14 cellular contexts compared by ENCODE assay signal in the genomic region with DNA sequence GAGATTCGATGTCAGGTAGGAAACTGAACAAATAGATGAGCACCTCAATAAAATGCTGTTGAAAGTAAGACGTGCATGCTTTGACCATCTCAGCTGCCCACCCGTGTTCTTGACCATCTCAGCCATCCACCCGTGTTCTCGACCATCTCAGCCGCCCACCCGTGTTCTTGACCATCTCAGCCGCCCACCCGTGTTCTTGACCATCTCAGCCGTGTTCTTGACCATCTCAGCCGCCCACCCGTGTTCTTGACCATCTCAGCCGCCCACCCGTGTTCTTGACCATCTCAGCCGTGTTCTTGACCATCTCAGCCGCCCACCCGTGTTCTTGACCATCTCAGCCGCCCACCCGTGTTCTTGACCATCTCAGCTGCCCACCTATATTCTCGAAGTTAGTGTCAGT. TPM values are rescaled to one million over a fixed set of nuclear protein-coding genes. Genes with fewer than 3 reads are reported as not detected.
A peak's percentile ranks its signal among the peaks of the same experiment; 100 is the strongest.
DNase-seq lines count a peak whose midpoint lies in the region; ATAC-seq, FAIRE-seq and TF ChIP-seq lines count a peak whose summit lies in the region.
"Not testable (repeated sequence)": the region's sequence is repeated elsewhere in the genome, so short reads cannot be mapped to it uniquely, and the experiment has no call there.
"Had no signal": no experiment of that assay in that cellular context is flagged by ENCODE, and none has a peak within 500 bp of the region (broad histone marks: within the 10 kb centered on the region; RNA-seq: fewer than 3 reads in every experiment).

No MANE protein-coding gene starts in this region.

- ATAC-seq in K562 = not testable (repeated sequence)

- H3K9ac ChIP-seq in K562 (ENCODE audit: insufficient read depth in 1 of 2, low read depth in 2 of 2, low read length in 2 of 2); neural cell (ENCODE audit: low read length): not testable (repeated sequence)

- not testable (repeated sequence) for BruUV-seq in K562 (replicated peaks; lab: Mats Ljungman, UMichigan)

- H3K27me3 ChIP-seq in K562 (ENCODE audit: control insufficient read depth in 2 of 2, insufficient read depth in 2 of 2, low read length in 2 of 2) = peaks cover 41 to 56% of the 10 kb centered on the region in 2 experiments
- not testable (repeated sequence) for H3K27me3 ChIP-seq in dorsolateral prefrontal cortex; neural cell (ENCODE audit: insufficient read depth, low read depth, low read length); thyroid gland

- H3K9me3 ChIP-seq in K562 (replicated peaks; ENCODE audit: control insufficient read depth, insufficient read depth, low read depth, low read length); neural cell (ENCODE audit: low read length); thyroid gland: not testable (repeated sequence)

- CTCF ChIA-PET in K562 (lab: Yijun Ruan, JAX; ENCODE audit: low intra/inter-chr PET ratio) = not testable (repeated sequence)

- WGBS in K562 (ENCODE audit: insufficient coverage, low coverage, missing lambda C conversion rate) = under 1% methylated on average over 11 of the region's 20 CpGs
- WGBS in thyroid gland, 2 donors = 92 to 93% methylated on average over 20 of the region's 20 CpGs

- not testable (repeated sequence) for TF ChIP-seq RAD21 in K562 (CRISPR knock-in tag; conservative IDR thresholded peaks at IDR 0.05 in 1 of 2, IDR thresholded peaks at IDR 0.05 in 1 of 2); neural cell (conservative IDR thresholded peaks at IDR 0.05)

- not testable (repeated sequence) for H4K20me1 ChIP-seq in K562 (replicated peaks; ENCODE audit: control insufficient read depth, insufficient read depth, low read length); neural cell (ENCODE audit: insufficient read depth)

- H2AFZ ChIP-seq in K562 (ENCODE audit: low read depth, low read length); neural cell (ENCODE audit: low read depth, low read length): not testable (repeated sequence)

- H3K36me3 ChIP-seq in K562 (ENCODE audit: control insufficient read depth, insufficient read depth, low read length); neural cell (ENCODE audit: insufficient read depth, low read length); thyroid gland: not testable (repeated sequence)

- H3K79me2 ChIP-seq in K562 (ENCODE audit: control insufficient read depth, insufficient read depth, low read length) = not testable (repeated sequence)
- H3K79me2 ChIP-seq in neural cell (replicated peaks; ENCODE audit: insufficient read depth, low read length) = peaks cover 45% of the 10 kb centered on the region

- not testable (repeated sequence) for H3K4me2 ChIP-seq in K562 (ENCODE audit: insufficient read depth, low read length)
- H3K4me2 ChIP-seq in neural cell (ENCODE audit: low read length) = peak overlapping the region; percentile 73

- not testable (repeated sequence) for H3K9me1 ChIP-seq in K562 (ENCODE audit: control insufficient read depth, insufficient read depth, low read length)

- H3K4me3 ChIP-seq in K562; thyroid gland (replicated peaks in 1 of 3): not testable (repeated sequence)
- peak overlapping the region in 51 of 59 donors; percentile 9 to 67 (median 44) for H3K4me3 ChIP-seq in dorsolateral prefrontal cortex
- H3K4me3 ChIP-seq in neural cell (ENCODE audit: low read length) = peak overlapping the region; percentile 68

- H3K9me2 ChIP-seq in neural cell (ENCODE audit: insufficient read depth, low read length) = not testable (repeated sequence)

- POLR2A ChIA-PET in K562 (lab: Yijun Ruan, JAX) = not testable (repeated sequence)

- in situ Hi-C loops in K562 (cut with MboI) = not testable (repeated sequence)

- TF ChIP-seq EP300 in K562 (IDR thresholded peaks at IDR 0.05; ENCODE audit: low read length); neural cell (conservative IDR thresholded peaks at IDR 0.05; ENCODE audit: poor library complexity, severe bottlenecking): not testable (repeated sequence)

- TF ChIP-seq CTCF in K562 (IDR thresholded peaks at IDR 0.05 in 2 of 3, conservative IDR thresholded peaks at IDR 0.05 in 1 of 3; ENCODE audit: insufficient read depth in 2 of 3, low read depth in 1 of 3, low read length in 3 of 3); dorsolateral prefrontal cortex (IDR thresholded peaks at IDR 0.05 in 54 of 56, conservative IDR thresholded peaks at IDR 0.05 in 2 of 56; ENCODE audit: low read depth in 1 of 56, partially characterized antibody in 56 of 56); neural cell (IDR thresholded peaks at IDR 0.05; ENCODE audit: poor library complexity, severe bottlenecking); thyroid gland (IDR thresholded peaks at IDR 0.05): not testable (repeated sequence)

- not testable (repeated sequence) for H3F3A ChIP-seq in neural cell (ENCODE audit: insufficient read depth, low read length, poor library complexity, severe bottlenecking)

- not testable (repeated sequence) for H3K4me1 ChIP-seq in K562 (replicated peaks in 1 of 2; ENCODE audit: control insufficient read depth in 2 of 2, insufficient read depth in 2 of 2, low read length in 2 of 2)
- H3K4me1 ChIP-seq in thyroid gland = peaks cover 36 to 56% of the 10 kb centered on the region in 2 donors

- DNase-seq in K562 (ENCODE audit: extremely low read depth in 1 of 4, low spot score in 3 of 4); caudate nucleus (lab: John Stamatoyannopoulos, UW); dorsolateral prefrontal cortex; thyroid gland: not testable (repeated sequence)

- H3K27ac ChIP-seq in K562 (ENCODE audit: extremely low read depth, low read depth, low read length) = not testable (repeated sequence)
- H3K27ac ChIP-seq in caudate nucleus (ENCODE audit: low read depth, low read length) = peak overlapping the region; percentile 86
- peak overlapping the region in 42 of 59 donors; percentile 25 to 93 (median 76) for H3K27ac ChIP-seq in dorsolateral prefrontal cortex
- peak overlapping the region; percentile 85 for H3K27ac ChIP-seq in neural cell (ENCODE audit: low read length)
- H3K27ac ChIP-seq in thyroid gland = peak overlapping the region; percentile 78 to 92 (median 90)

- TF ChIP-seq POLR2A in K562 (conservative IDR thresholded peaks at IDR 0.05); thyroid gland (IDR thresholded peaks at IDR 0.05): not testable (repeated sequence)

- FAIRE-seq in K562 (lab: Jason Lieb, UNC) = not testable (repeated sequence)

- intact Hi-C loops in K562 (cut with micrococcal nuclease); dorsolateral prefrontal cortex (cut with DNase I); thyroid gland (cut with DNase I): not testable (repeated sequence)

TF ChIP-seq in K562, 482 proteins besides CTCF, POLR2A, EP300 and RAD21:
- peak; percentile 98 for TF ChIP-seq SAFB (IDR thresholded peaks at IDR 0.05; ENCODE audit: borderline replicate concordance, low read depth, low read length)

RNA-seq across cellular contexts. Expression of a gene that starts 45.1 kb away (rescaled TPM):
- not detected in 2 replicates for total RNA-seq in K562 (2011; cell fraction: chromatin; rRNA removed; ENCODE audit: low replicate concordance)
- total RNA-seq in K562 (2011; cell fraction: nucleolus; rRNA removed) = not detected in 2 replicates
- total RNA-seq in K562 (2011; cell fraction: nucleoplasm; rRNA removed) = not detected in 2 replicates
- total RNA-seq in K562 (2014; rRNA removed) = not detected in 2 replicates
- not detected in 2 replicates for total RNA-seq in K562 (2014; rRNA removed; fragmentation: Illumina TruSeq; extraction: Trizol)
- total RNA-seq in K562 (2015; rRNA removed; fragmentation: Illumina TruSeq; extraction: Trizol) = not detected in 2 replicates
- not detected in 2 replicates for total RNA-seq in K562 (2021)
- not detected in 2 replicates for polyA plus RNA-seq in K562 (2011; rRNA removed)
- polyA plus RNA-seq in K562 (2011; cell fraction: cytosol; rRNA removed) = not detected in 2 replicates
- not detected in 2 replicates for polyA plus RNA-seq in K562 (2011; cell fraction: nucleus; rRNA removed)
- polyA plus RNA-seq in K562 (2012) = 0.18 and 0.26 TPM in 2 replicates
- polyA plus RNA-seq in K562 (2014; fragmentation: Illumina TruSeq; extraction: Trizol) = not detected in 2 replicates
- not detected for polyA plus RNA-seq in K562 (2014; fragmentation: Nextera tagmentation; extraction: Ambion mirVana)
- not detected in 2 replicates for polyA plus RNA-seq in K562 (2014; rRNA removed)
- not detected in 2 replicates for polyA minus RNA-seq in K562 (2011; rRNA and poly(A)+ RNA removed)
- polyA minus RNA-seq in K562 (2011; cell fraction: cytosol; rRNA and poly(A)+ RNA removed) = not detected in 2 replicates
- not detected in 2 replicates for polyA minus RNA-seq in K562 (2011; cell fraction: nucleus; rRNA and poly(A)+ RNA removed)
- 1 to 10 TPM in 23 of 120 experiments, under 1 TPM in 60, not detected in 37; 0.32 to 1.8 (median 0.77) TPM for total RNA-seq in dorsolateral prefrontal cortex
- polyA plus RNA-seq in neural cell = 1.2 TPM in 1 of 2 replicates, not detected in the other
- not detected in 2 replicates for polyA minus RNA-seq in neural cell
- not detected for total RNA-seq in thyroid gland
- total RNA-seq: A673; CD4-positive, alpha-beta memory T cell; CD4-positive, CD25-positive, alpha-beta regulatory T cell; CD8-positive, alpha-beta memory T cell; Daoy; G401; GM12878 had no signal
- polyA plus RNA-seq: AG04450; CD14-positive monocyte; CD4-positive, alpha-beta memory T cell; CD4-positive, CD25-positive, alpha-beta regulatory T cell; CD8-positive, alpha-beta memory T cell had no signal
